Comparison of ENCODE assay signal across 1 cellular context in the genomic region with DNA sequence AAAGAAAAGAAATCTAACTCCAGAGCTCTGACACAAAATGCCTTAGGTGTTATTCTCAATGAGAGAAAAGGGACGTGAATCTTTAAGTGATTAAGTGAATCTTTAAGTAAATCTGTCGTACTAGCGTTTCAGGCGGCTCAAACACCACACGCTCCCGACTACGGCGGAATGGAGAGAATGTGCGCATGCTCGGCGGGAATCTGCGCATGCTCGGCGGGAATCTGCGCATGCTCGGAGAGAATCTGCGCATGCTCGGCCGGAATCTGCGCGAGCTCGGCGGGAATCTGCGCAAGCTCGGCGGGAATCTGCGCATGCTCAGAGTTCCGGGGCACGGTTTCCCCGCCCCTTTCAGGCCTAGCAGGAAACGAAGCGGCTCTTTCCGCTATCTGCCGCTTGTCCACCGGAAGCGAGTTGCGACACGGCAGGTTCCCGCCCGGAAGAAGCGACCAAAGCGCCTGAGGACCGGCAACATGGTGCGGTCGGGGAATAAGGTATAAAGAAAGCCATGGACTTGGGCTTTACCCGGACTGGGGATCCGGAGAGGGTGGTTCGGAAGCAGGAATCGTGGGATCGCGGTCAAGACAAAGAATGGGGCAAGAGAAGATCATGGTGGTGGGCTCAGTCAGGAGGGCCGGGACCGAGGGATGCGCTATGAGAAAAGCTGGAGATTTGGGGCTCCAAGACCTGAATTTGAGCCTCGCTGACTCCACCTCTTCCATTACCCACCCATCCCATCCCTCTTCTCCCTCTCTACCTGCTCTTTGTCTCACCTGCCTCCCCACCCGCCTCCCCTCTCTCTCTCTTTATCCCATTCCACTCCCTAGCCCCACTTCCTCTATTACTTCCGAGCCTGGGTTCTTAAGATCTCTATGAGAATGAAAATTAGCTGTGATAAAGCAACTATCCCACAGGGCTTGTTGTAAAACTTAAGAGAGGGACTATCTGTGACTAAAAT.
TF ChIP-seq lines count a peak whose summit lies in the region.

A gene (plus strand): TSS at position 382 of the 955 bp plus-strand sequence. CDS start 89 bp downstream, at position 471.

TF ChIP-seq in HEK293, 187 proteins besides CTCF, POLR2A, EP300 and RAD21 (continued from another document):
- TF ChIP-seq, protein P1, sequence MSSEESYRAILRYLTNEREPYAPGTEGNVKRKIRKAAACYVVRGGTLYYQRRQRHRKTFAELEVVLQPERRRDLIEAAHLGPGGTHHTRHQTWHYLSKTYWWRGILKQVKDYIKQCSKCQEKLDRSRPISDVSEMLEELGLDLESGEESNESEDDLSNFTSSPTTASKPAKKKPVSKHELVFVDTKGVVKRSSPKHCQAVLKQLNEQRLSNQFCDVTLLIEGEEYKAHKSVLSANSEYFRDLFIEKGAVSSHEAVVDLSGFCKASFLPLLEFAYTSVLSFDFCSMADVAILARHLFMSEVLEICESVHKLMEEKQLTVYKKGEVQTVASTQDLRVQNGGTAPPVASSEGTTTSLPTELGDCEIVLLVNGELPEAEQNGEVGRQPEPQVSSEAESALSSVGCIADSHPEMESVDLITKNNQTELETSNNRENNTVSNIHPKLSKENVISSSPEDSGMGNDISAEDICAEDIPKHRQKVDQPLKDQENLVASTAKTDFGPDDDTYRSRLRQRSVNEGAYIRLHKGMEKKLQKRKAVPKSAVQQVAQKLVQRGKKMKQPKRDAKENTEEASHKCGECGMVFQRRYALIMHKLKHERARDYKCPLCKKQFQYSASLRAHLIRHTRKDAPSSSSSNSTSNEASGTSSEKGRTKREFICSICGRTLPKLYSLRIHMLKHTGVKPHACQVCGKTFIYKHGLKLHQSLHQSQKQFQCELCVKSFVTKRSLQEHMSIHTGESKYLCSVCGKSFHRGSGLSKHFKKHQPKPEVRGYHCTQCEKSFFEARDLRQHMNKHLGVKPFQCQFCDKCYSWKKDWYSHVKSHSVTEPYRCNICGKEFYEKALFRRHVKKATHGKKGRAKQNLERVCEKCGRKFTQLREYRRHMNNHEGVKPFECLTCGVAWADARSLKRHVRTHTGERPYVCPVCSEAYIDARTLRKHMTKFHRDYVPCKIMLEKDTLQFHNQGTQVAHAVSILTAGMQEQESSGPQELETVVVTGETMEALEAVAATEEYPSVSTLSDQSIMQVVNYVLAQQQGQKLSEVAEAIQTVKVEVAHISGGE (tag by site-specific recombination; conservative IDR thresholded peaks at IDR 0.05; ENCODE audit: low read depth) = peak; percentile 95
- TF ChIP-seq OVOL3 (tag by site-specific recombination; IDR thresholded peaks at IDR 0.05) = peak; percentile 7; the same call in 1 of the 2 replicates
- peak; percentile 47; the same call in 1 of the 2 replicates for TF ChIP-seq YY1 (tag by site-specific recombination; IDR thresholded peaks at IDR 0.05)
- TF ChIP-seq, protein P2, sequence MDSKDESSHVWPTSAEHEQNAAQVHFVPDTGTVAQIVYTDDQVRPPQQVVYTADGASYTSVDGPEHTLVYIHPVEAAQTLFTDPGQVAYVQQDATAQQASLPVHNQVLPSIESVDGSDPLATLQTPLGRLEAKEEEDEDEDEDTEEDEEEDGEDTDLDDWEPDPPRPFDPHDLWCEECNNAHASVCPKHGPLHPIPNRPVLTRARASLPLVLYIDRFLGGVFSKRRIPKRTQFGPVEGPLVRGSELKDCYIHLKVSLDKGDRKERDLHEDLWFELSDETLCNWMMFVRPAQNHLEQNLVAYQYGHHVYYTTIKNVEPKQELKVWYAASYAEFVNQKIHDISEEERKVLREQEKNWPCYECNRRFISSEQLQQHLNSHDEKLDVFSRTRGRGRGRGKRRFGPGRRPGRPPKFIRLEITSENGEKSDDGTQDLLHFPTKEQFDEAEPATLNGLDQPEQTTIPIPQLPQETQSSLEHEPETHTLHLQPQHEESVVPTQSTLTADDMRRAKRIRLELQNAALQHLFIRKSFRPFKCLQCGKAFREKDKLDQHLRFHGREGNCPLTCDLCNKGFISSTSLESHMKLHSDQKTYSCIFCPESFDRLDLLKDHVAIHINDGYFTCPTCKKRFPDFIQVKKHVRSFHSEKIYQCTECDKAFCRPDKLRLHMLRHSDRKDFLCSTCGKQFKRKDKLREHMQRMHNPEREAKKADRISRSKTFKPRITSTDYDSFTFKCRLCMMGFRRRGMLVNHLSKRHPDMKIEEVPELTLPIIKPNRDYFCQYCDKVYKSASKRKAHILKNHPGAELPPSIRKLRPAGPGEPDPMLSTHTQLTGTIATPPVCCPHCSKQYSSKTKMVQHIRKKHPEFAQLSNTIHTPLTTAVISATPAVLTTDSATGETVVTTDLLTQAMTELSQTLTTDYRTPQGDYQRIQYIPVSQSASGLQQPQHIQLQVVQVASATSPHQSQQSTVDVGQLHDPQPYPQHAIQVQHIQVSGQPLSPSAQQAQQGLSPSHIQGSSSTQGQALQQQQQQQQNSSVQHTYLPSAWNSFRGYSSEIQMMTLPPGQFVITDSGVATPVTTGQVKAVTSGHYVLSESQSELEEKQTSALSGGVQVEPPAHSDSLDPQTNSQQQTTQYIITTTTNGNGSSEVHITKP (tag by site-specific recombination; IDR thresholded peaks at IDR 0.05) = peak; percentile 74
- peak; percentile 95 for TF ChIP-seq ZNF366 (tag by site-specific recombination; conservative IDR thresholded peaks at IDR 0.05)
- peak; percentile 80 for TF ChIP-seq SP2 (tag by site-specific recombination; IDR thresholded peaks at IDR 0.05)
- TF ChIP-seq ZNF629 (tag by site-specific recombination; IDR thresholded peaks at IDR 0.05) = peak; percentile 7; the same call in 1 of the 2 replicates
- peak; percentile 22; the same call in 1 of the 2 replicates for TF ChIP-seq SP7 (tag by site-specific recombination; IDR thresholded peaks at IDR 0.05)
- TF ChIP-seq ZNF335 (tag by site-specific recombination; conservative IDR thresholded peaks at IDR 0.05) = peak; percentile 90
- TF ChIP-seq, protein P3, sequence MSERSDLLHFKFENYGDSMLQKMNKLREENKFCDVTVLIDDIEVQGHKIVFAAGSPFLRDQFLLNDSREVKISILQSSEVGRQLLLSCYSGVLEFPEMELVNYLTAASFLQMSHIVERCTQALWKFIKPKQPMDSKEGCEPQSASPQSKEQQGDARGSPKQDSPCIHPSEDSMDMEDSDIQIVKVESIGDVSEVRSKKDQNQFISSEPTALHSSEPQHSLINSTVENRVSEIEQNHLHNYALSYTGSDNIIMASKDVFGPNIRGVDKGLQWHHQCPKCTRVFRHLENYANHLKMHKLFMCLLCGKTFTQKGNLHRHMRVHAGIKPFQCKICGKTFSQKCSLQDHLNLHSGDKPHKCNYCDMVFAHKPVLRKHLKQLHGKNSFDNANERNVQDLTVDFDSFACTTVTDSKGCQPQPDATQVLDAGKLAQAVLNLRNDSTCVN (tag by site-specific recombination; optimal IDR thresholded peaks at IDR 0.05) = peak; percentile 81
- 0 out of 2 replicates have a peak, but pooled peaks have one; percentile 8 for TF ChIP-seq ZNF660 (tag by site-specific recombination; IDR thresholded peaks at IDR 0.05)
- TF ChIP-seq, protein P4, sequence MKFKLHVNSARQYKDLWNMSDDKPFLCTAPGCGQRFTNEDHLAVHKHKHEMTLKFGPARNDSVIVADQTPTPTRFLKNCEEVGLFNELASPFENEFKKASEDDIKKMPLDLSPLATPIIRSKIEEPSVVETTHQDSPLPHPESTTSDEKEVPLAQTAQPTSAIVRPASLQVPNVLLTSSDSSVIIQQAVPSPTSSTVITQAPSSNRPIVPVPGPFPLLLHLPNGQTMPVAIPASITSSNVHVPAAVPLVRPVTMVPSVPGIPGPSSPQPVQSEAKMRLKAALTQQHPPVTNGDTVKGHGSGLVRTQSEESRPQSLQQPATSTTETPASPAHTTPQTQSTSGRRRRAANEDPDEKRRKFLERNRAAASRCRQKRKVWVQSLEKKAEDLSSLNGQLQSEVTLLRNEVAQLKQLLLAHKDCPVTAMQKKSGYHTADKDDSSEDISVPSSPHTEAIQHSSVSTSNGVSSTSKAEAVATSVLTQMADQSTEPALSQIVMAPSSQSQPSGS (tag by site-specific recombination; IDR thresholded peaks at IDR 0.05; ENCODE audit: low read depth) = no peak
- TF ChIP-seq, protein P5, sequence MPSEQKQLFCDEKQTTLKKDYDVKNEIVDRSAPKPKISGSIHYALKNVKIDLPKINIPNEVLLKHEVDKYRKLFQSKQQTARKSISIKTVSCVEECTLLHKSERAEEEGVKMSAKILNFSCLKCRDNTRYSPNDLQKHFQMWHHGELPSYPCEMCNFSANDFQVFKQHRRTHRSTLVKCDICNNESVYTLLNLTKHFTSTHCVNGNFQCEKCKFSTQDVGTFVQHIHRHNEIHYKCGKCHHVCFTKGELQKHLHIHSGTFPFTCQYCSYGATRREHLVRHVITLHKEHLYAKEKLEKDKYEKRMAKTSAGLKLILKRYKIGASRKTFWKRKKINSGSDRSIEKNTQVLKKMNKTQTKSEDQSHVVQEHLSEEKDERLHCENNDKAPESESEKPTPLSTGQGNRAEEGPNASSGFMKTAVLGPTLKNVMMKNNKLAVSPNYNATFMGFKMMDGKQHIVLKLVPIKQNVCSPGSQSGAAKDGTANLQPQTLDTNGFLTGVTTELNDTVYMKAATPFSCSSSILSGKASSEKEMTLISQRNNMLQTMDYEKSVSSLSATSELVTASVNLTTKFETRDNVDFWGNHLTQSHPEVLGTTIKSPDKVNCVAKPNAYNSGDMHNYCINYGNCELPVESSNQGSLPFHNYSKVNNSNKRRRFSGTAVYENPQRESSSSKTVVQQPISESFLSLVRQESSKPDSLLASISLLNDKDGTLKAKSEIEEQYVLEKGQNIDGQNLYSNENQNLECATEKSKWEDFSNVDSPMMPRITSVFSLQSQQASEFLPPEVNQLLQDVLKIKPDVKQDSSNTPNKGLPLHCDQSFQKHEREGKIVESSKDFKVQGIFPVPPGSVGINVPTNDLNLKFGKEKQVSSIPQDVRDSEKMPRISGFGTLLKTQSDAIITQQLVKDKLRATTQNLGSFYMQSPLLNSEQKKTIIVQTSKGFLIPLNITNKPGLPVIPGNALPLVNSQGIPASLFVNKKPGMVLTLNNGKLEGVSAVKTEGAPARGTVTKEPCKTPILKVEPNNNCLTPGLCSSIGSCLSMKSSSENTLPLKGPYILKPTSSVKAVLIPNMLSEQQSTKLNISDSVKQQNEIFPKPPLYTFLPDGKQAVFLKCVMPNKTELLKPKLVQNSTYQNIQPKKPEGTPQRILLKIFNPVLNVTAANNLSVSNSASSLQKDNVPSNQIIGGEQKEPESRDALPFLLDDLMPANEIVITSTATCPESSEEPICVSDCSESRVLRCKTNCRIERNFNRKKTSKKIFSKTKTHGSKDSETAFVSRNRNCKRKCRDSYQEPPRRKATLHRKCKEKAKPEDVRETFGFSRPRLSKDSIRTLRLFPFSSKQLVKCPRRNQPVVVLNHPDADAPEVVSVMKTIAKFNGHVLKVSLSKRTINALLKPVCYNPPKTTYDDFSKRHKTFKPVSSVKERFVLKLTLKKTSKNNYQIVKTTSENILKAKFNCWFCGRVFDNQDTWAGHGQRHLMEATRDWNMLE (tag by site-specific recombination; conservative IDR thresholded peaks at IDR 0.05; ENCODE audit: low read depth) = peak; percentile 76
- TF ChIP-seq SETDB1 (IDR thresholded peaks at IDR 0.05; ENCODE audit: insufficient read length, low read length) = no peak
- peak; percentile 48; the same call in 1 of the 2 replicates for TF ChIP-seq ZFP37 (tag by site-specific recombination; IDR thresholded peaks at IDR 0.05)
- TF ChIP-seq ZEB2 (tag by site-specific recombination; IDR thresholded peaks at IDR 0.05) = peak; percentile 47; the same call in 1 of the 2 replicates
- peak; percentile 86 for TF ChIP-seq ZBTB20 (tag by site-specific recombination; IDR thresholded peaks at IDR 0.05)
- TF ChIP-seq ZNF610 (tag by site-specific recombination; IDR thresholded peaks at IDR 0.05; ENCODE audit: borderline replicate concordance) = 0 out of 2 replicates have a peak, but pooled peaks have one; percentile 18
- TF ChIP-seq, protein P6, sequence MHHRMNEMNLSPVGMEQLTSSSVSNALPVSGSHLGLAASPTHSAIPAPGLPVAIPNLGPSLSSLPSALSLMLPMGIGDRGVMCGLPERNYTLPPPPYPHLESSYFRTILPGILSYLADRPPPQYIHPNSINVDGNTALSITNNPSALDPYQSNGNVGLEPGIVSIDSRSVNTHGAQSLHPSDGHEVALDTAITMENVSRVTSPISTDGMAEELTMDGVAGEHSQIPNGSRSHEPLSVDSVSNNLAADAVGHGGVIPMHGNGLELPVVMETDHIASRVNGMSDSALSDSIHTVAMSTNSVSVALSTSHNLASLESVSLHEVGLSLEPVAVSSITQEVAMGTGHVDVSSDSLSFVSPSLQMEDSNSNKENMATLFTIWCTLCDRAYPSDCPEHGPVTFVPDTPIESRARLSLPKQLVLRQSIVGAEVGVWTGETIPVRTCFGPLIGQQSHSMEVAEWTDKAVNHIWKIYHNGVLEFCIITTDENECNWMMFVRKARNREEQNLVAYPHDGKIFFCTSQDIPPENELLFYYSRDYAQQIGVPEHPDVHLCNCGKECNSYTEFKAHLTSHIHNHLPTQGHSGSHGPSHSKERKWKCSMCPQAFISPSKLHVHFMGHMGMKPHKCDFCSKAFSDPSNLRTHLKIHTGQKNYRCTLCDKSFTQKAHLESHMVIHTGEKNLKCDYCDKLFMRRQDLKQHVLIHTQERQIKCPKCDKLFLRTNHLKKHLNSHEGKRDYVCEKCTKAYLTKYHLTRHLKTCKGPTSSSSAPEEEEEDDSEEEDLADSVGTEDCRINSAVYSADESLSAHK (tag by site-specific recombination; IDR thresholded peaks at IDR 0.05) = no peak
